Comparison of ENCODE assay signal across 1 cellular context in genomic region chr18:33579147-33579867, GRCh38.
TF ChIP-seq lines count a peak whose summit lies in the region.

No MANE protein-coding gene starts in this region.

TF ChIP-seq in IMR-90, 13 proteins besides CTCF, POLR2A, EP300 and RAD21 (continued from another document):
- no peak for TF ChIP-seq ELK1 (IDR thresholded peaks at IDR 0.05; ENCODE audit: borderline replicate concordance, low read depth, low read length)
- TF ChIP-seq CEBPB (IDR thresholded peaks at IDR 0.05; ENCODE audit: low read depth, low read length) = no peak
- TF ChIP-seq RFX5 (IDR thresholded peaks at IDR 0.05; ENCODE audit: low read depth, low read length) = no peak
- no peak for TF ChIP-seq FOS (IDR thresholded peaks at IDR 0.05; ENCODE audit: low read depth, low read length)
- TF ChIP-seq BHLHE40 (IDR thresholded peaks at IDR 0.05; ENCODE audit: low read depth, low read length) = no peak
- TF ChIP-seq MAFK (IDR thresholded peaks at IDR 0.05; ENCODE audit: low read depth, low read length) = no peak
- TF ChIP-seq NFE2L2 (IDR thresholded peaks at IDR 0.05; ENCODE audit: low read depth, low read length) = no peak
- TF ChIP-seq MXI1 (IDR thresholded peaks at IDR 0.05; ENCODE audit: borderline replicate concordance, low read depth, low read length) = no peak
- no peak for TF ChIP-seq RCOR1 (IDR thresholded peaks at IDR 0.05; ENCODE audit: insufficient replicate concordance, low read length)
- TF ChIP-seq CHD1 (IDR thresholded peaks at IDR 0.05; ENCODE audit: low read depth, low read length) = no peak
